In genomic region chr11:101721270-101721669, GRCh38 we compare ENCODE assay signal across 29 cellular contexts.
A peak's percentile ranks its signal among the peaks of the same experiment; 100 is the strongest.
DNase-seq lines count a peak whose midpoint lies in the region; ATAC-seq and TF ChIP-seq lines count a peak whose summit lies in the region.
"Had no signal": no experiment of that assay in that cellular context is flagged by ENCODE, and none has a peak within 500 bp of the region (broad histone marks: within the 10 kb centered on the region; RNA-seq: fewer than 3 reads in every experiment).

No MANE protein-coding gene starts in this region.

- H2BK15ac ChIP-seq in IMR-90 (ENCODE audit: low read depth, low read length), result no peak overlapping the region; the same call in 2 of the 3 replicates

- H4K20me1 ChIP-seq in IMR-90 (ENCODE audit: insufficient read depth, low read length) (no peaks in the 10 kb centered on the region), fibroblast of lung (ENCODE audit: control insufficient read depth, extremely low read depth, insufficient read depth, low read length) (no peaks in the 10 kb centered on the region)

- no peak overlapping the region for H2BK120ac ChIP-seq in IMR-90 (ENCODE audit: low read depth, low read length)

- H3K4ac ChIP-seq in IMR-90 (ENCODE audit: low read depth, low read length), result no peak overlapping the region

- H3K4me3 ChIP-seq in IMR-90 (ENCODE audit: insufficient read depth, low read depth, low read length) (no peak overlapping the region), adrenal gland (no peak overlapping the region), fibroblast of lung (replicated peaks in 1 of 4; ENCODE audit: control extremely low read depth in 1 of 4, insufficient read depth in 1 of 4, low read depth in 3 of 4, low read length in 4 of 4) (no peak overlapping the region), suprapubic skin (no peak overlapping the region)
- H3K4me3 ChIP-seq: HAP-1, left ventricle myocardium inferior, neural progenitor cell, pancreas, right atrium auricular region, thoracic aorta had no signal

- H3K9me3 ChIP-seq in IMR-90 (ENCODE audit: control insufficient read depth, insufficient read depth, low read length) (0 out of 2 replicates have a peak, but pooled peaks cover 1% of the 10 kb centered on the region), adrenal gland (replicated peaks in 1 of 3) (no peaks in the 10 kb centered on the region), fibroblast of lung (ENCODE audit: control insufficient read depth, insufficient read depth, low read depth, low read length) (no peaks in the 10 kb centered on the region), suprapubic skin (no peaks in the 10 kb centered on the region)
- H3K9me3 ChIP-seq: HAP-1, left ventricle myocardium inferior, pancreas, right atrium auricular region, thoracic aorta had no signal

- H3K27ac ChIP-seq in IMR-90 (ENCODE audit: insufficient read depth, low read length), result no peak overlapping the region
- no peak overlapping the region for H3K27ac ChIP-seq in adrenal gland
- no peak overlapping the region for H3K27ac ChIP-seq in fibroblast of lung (ENCODE audit: insufficient read depth, low read length)
- peak overlapping the region; percentile 79 for H3K27ac ChIP-seq in suprapubic skin
- H3K27ac ChIP-seq: left ventricle myocardium inferior, neural progenitor cell, pancreas, right atrium auricular region, thoracic aorta had no signal

- no peak overlapping the region for H4K5ac ChIP-seq in IMR-90 (ENCODE audit: low read depth, low read length)

- H3K4me2 ChIP-seq in IMR-90 (ENCODE audit: low read depth, low read length) (no peak overlapping the region), fibroblast of lung (ENCODE audit: extremely low read depth, insufficient read depth, low read length) (no peak overlapping the region)
- H3K4me2 ChIP-seq: neural progenitor cell had no signal

- DNase-seq in IMR-90 (peak; percentile 1), adrenal gland (peak in 5 of 7 donors; percentile 20 to 53 (median 31)), fibroblast of lung (ENCODE audit: low read depth in 2 of 2) (peak; percentile 12 to 20), suprapubic skin (ENCODE audit: low spot score in 2 of 2) (no peak), NCI-H2227 (lab: John Stamatoyannopoulos, UW; ENCODE audit: unreplicated experiment) (no peak), SKM-1 treated with dmso at 0.1 percent for 144 hours (lab: John Stamatoyannopoulos, UW; ENCODE audit: unreplicated experiment) (no peak), NCI-H748 treated with DMSO at 0.1 percent for 48 hours (lab: John Stamatoyannopoulos, UW) (no peak)
- DNase-seq: activated CD4-positive, alpha-beta T cell treated with anti-CD3 and anti-CD28 coated beads, Interleukin-2, amount 50 U/mL, for 48 hours; activated CD4-positive, CD25-positive, alpha-beta regulatory T cell treated with anti-CD3 and anti-CD28 coated beads, Interleukin-2, amount 50 U/mL, for 72 hours; activated naive CD4-positive, alpha-beta T cell; activated naive CD8-positive, alpha-beta T cell treated with anti-CD3 and anti-CD28 coated beads, Interleukin-2, amount 50 U/mL, for 24 hours; C1 segment of cervical spinal cord; cerebellar nuclear complex; dermis blood vessel endothelial cell; DMS79 treated with DMSO at 0.1 percent for 48 hours; GDM1; left ventricle myocardium inferior; mesendoderm; MV-4-11; NCI-H2171; NCI-H524 treated with DMSO at 0.1 percent for 48 hours; pancreas; SHP77 treated with DMSO at 0.1 percent for 48 hours; stimulated activated CD4-positive, alpha-beta T cell treated with anti-CD3 and anti-CD28 coated beads, Interleukin-1b, Interleukin-23, amount 100 ng/mL, for 48 hours had no signal

- no peak overlapping the region for H3K56ac ChIP-seq in IMR-90 (ENCODE audit: extremely low read depth, insufficient read depth, low read length)

- CTCF ChIA-PET in IMR-90 (lab: Yijun Ruan, JAX), result no interaction called here

- no peak overlapping the region for H3K14ac ChIP-seq in IMR-90 (replicated peaks; ENCODE audit: low read depth, low read length)

- no peak overlapping the region for H4K91ac ChIP-seq in IMR-90 (ENCODE audit: insufficient read depth, low read depth, low read length)

- ATAC-seq in IMR-90 (ENCODE audit: low read depth), result peak; percentile 21; the same call in 1 of the 2 replicates
- ATAC-seq: activated naive CD8-positive, alpha-beta T cell treated with anti-CD3 and anti-CD28 coated beads, Interleukin-2, amount 50 U/mL, for 24 hours; Panc1; pancreas had no signal

- in situ Hi-C loops in IMR-90 (cut with MboI; ENCODE audit: low sequenced_read_pairs), result no loop called here

- TF ChIP-seq POLR2A in IMR-90 (IDR thresholded peaks at IDR 0.05; ENCODE audit: low read depth, low read length), result no peak
- no peak for TF ChIP-seq POLR2A in adrenal gland (IDR thresholded peaks at IDR 0.05)
- no peak for TF ChIP-seq POLR2A in suprapubic skin (IDR thresholded peaks at IDR 0.05)

- H3K4me1 ChIP-seq in IMR-90 (ENCODE audit: control insufficient read depth, insufficient read depth, low read length) (peaks cover 6% of the 10 kb centered on the region), adrenal gland (replicated peaks in 1 of 2) (no peaks in the 10 kb centered on the region), fibroblast of lung (ENCODE audit: control insufficient read depth, extremely low read depth, insufficient read depth, low read length) (no peaks in the 10 kb centered on the region), suprapubic skin (peaks cover 2% of the 10 kb centered on the region)
- H3K4me1 ChIP-seq: left ventricle myocardium inferior, neural progenitor cell, pancreas, right atrium auricular region had no signal

- no CpG with 5 or more reads among the region's 5 CpGs for WGBS in IMR-90 (ENCODE audit: extremely low coverage in 2 of 2, insufficient read length in 1 of 2), 2 experiments
- WGBS in adrenal gland, 4 donors, result 37 to 47% (median 45%) methylated on average over 5 of the region's 5 CpGs
- WGBS in suprapubic skin, result 52% methylated on average over 5 of the region's 5 CpGs

- H3K79me2 ChIP-seq in fibroblast of lung (ENCODE audit: control insufficient read depth, insufficient read depth, low read length), result no peaks in the 10 kb centered on the region

- no peak overlapping the region for H2AK5ac ChIP-seq in IMR-90 (ENCODE audit: low read depth, low read length)

- no peak overlapping the region for H3K23ac ChIP-seq in IMR-90 (ENCODE audit: low read depth, low read length)

- dilution Hi-C loops in IMR-90 (cut with HindIII; ENCODE audit: low sequenced_read_pairs, unreplicated experiment), result no loop called here

- H3K27me3 ChIP-seq in IMR-90 (ENCODE audit: control insufficient read depth, insufficient read depth, low read length) (no peaks in the 10 kb centered on the region), adrenal gland (no peaks in the 10 kb centered on the region), fibroblast of lung (ENCODE audit: control insufficient read depth, insufficient read depth, low read length) (no peaks in the 10 kb centered on the region), suprapubic skin (no peaks in the 10 kb centered on the region)
- H3K27me3 ChIP-seq: neural progenitor cell, pancreas, right atrium auricular region had no signal

- H2AK9ac ChIP-seq in IMR-90 (replicated peaks; ENCODE audit: low read depth, low read length, poor library complexity), result no peak overlapping the region

- TF ChIP-seq CTCF in IMR-90 (conservative IDR thresholded peaks at IDR 0.05; ENCODE audit: low read depth, low read length) (no peak), adrenal gland (IDR thresholded peaks at IDR 0.05) (no peak), fibroblast of lung (conservative IDR thresholded peaks at IDR 0.05 in 1 of 2, IDR thresholded peaks at IDR 0.05 in 1 of 2; ENCODE audit: low read depth in 1 of 2, low read length in 2 of 2) (no peak), suprapubic skin (IDR thresholded peaks at IDR 0.05) (no peak)

- H3K9me1 ChIP-seq in IMR-90 (ENCODE audit: insufficient read depth, low read length), result no peaks in the 10 kb centered on the region

- no peak overlapping the region for H4K8ac ChIP-seq in IMR-90 (ENCODE audit: low read depth in 2 of 2, low read length in 2 of 2)

- no peak for TF ChIP-seq RAD21 in IMR-90 (IDR thresholded peaks at IDR 0.05; ENCODE audit: low read length)

- no peak overlapping the region for H2BK20ac ChIP-seq in IMR-90 (ENCODE audit: low read depth, low read length)

- POLR2A ChIA-PET in IMR-90 (lab: Charles Lee; ENCODE audit: unreplicated experiment), result no interaction called here

- H2AFZ ChIP-seq in IMR-90 (replicated peaks; ENCODE audit: low read length, poor library complexity), result no peak overlapping the region
- H2AFZ ChIP-seq in fibroblast of lung (ENCODE audit: low read length), result no peak overlapping the region
- H2AFZ ChIP-seq: neural progenitor cell had no signal

- intact Hi-C loops in IMR-90 (cut with micrococcal nuclease) (loop anchor here (10.0 kb wide), 1 partner anchor 236 kb away; no protein-coding TSS in a partner anchor), adrenal gland (cut with DNase I) (no loop called here)

- H3K9ac ChIP-seq in IMR-90 (ENCODE audit: low read depth, low read length) (no peak overlapping the region), fibroblast of lung (ENCODE audit: insufficient read depth, low read length) (no peak overlapping the region)
- H3K9ac ChIP-seq: neural progenitor cell had no signal

- no peak overlapping the region for H3K18ac ChIP-seq in IMR-90 (ENCODE audit: low read depth, low read length)

- no peak for TF ChIP-seq EP300 in suprapubic skin (IDR thresholded peaks at IDR 0.05)

- BruUV-seq in IMR-90 (replicated peaks; lab: Mats Ljungman, UMichigan), result no TSS peak

- H3K79me1 ChIP-seq in IMR-90 (ENCODE audit: low read depth in 1 of 2, low read length in 2 of 2), result no peaks in the 10 kb centered on the region

- H3K36me3 ChIP-seq in IMR-90 (ENCODE audit: control insufficient read depth, insufficient read depth, low read length) (no peaks in the 10 kb centered on the region), adrenal gland (replicated peaks in 1 of 2) (no peaks in the 10 kb centered on the region), fibroblast of lung (ENCODE audit: control insufficient read depth, insufficient read depth, low read length) (no peaks in the 10 kb centered on the region), suprapubic skin (no peaks in the 10 kb centered on the region)
- H3K36me3 ChIP-seq: HAP-1, left ventricle myocardium inferior, neural progenitor cell, pancreas, right atrium auricular region, thoracic aorta had no signal

- no peak overlapping the region for H2BK5ac ChIP-seq in IMR-90 (ENCODE audit: low read depth, low read length, poor library complexity, severe bottlenecking)

TF ChIP-seq in IMR-90, 13 proteins besides CTCF, POLR2A, EP300 and RAD21 (continues in another document):
- no peak for TF ChIP-seq CHD1 (IDR thresholded peaks at IDR 0.05; ENCODE audit: low read depth, low read length)
- no peak for TF ChIP-seq CEBPB (IDR thresholded peaks at IDR 0.05; ENCODE audit: low read depth, low read length)
- no peak for TF ChIP-seq RCOR1 (IDR thresholded peaks at IDR 0.05; ENCODE audit: insufficient replicate concordance, low read length)
- no peak for TF ChIP-seq MAZ (IDR thresholded peaks at IDR 0.05; ENCODE audit: borderline replicate concordance, low read depth, low read length)
- TF ChIP-seq MXI1 (IDR thresholded peaks at IDR 0.05; ENCODE audit: borderline replicate concordance, low read depth, low read length), result no peak
- no peak for TF ChIP-seq RFX5 (IDR thresholded peaks at IDR 0.05; ENCODE audit: low read depth, low read length)
- no peak for TF ChIP-seq MAFK (IDR thresholded peaks at IDR 0.05; ENCODE audit: low read depth, low read length)
- no peak for TF ChIP-seq SMC3 (IDR thresholded peaks at IDR 0.05; ENCODE audit: low read depth, low read length)

Comparison
In these comparisons a context has a peak if more than half of its experiments do, and no peak if none do; other contexts are left out.
1. DNase-seq: peak in IMR-90 (single experiment), adrenal gland (5 of 7) and fibroblast of lung (2 of 2); none in suprapubic skin (0 of 2), NCI-H2227 (single experiment), SKM-1 treated with dmso at 0.1 percent for 144 hours (single experiment) and NCI-H748 treated with DMSO at 0.1 percent for 48 hours (single experiment).